Comparison of ENCODE assay signal across 13 cellular contexts in genomic region chr15:98906712-98907083, GRCh38.
DNase-seq lines count a peak whose midpoint lies in the region; ATAC-seq and TF ChIP-seq lines count a peak whose summit lies in the region.
"Had no signal": no experiment of that assay in that cellular context is flagged by ENCODE, and none has a peak within 500 bp of the region (broad histone marks: within the 10 kb centered on the region; RNA-seq: fewer than 3 reads in every experiment).

No MANE protein-coding gene starts in this region.

- H3K79me2 ChIP-seq in hepatocyte = peaks cover 10% of the 10 kb centered on the region

- no peaks in the 10 kb centered on the region for H4K20me1 ChIP-seq in hepatocyte (ENCODE audit: insufficient read depth, poor library complexity, severe bottlenecking)

- TF ChIP-seq CTCF in epithelial cell of esophagus (IDR thresholded peaks at IDR 0.05; ENCODE audit: insufficient read depth, low read depth, low read length, missing control alignments) (no peak), mucosa of descending colon (IDR thresholded peaks at IDR 0.05) (no peak), hepatocyte (IDR thresholded peaks at IDR 0.05; ENCODE audit: poor library complexity) (no peak)

- no peak overlapping the region for H3K4me2 ChIP-seq in hepatocyte

- no peaks in the 10 kb centered on the region for H3K4me1 ChIP-seq in mucosa of descending colon (ENCODE audit: low read depth)
- H3K4me1 ChIP-seq in hepatocyte (ENCODE audit: insufficient read depth) = peaks cover 24% of the 10 kb centered on the region
- H3K4me1 ChIP-seq in CD4-positive, alpha-beta memory T cell (ENCODE audit: insufficient read depth, low read length) = no peaks in the 10 kb centered on the region
- H3K4me1 ChIP-seq: SJCRH30 had no signal

- intact Hi-C loops in Right ventricle myocardium inferior (cut with DNase I) = loop anchor here (5.0 kb wide), 1 partner anchor 151 kb away; no protein-coding TSS in a partner anchor
- intact Hi-C loops in cardiac septum (cut with DNase I) = loop anchor here (10.0 kb wide), 1 partner anchor 382 kb away; no protein-coding TSS in a partner anchor
- intact Hi-C loops in mucosa of descending colon (cut with DNase I, micrococcal nuclease) = no loop called here
- intact Hi-C loops in CD4-positive, alpha-beta memory T cell (cut with micrococcal nuclease) = loop anchor here (1.0 kb wide), 1 partner anchor 129 kb away; no protein-coding TSS in a partner anchor

- H3K27me3 Mint-ChIP-seq in CD4-positive, alpha-beta memory T cell = peaks cover 1 to 2% of the 10 kb centered on the region in 2 donors

- no peak for DNase-seq in Right ventricle myocardium inferior (ENCODE audit: missing footprints)
- DNase-seq in cardiac septum (ENCODE audit: low spot score) = no peak
- DNase-seq in epithelial cell of esophagus (ENCODE audit: low read depth) = peak; percentile 88
- no peak for DNase-seq in mucosa of descending colon
- DNase-seq in hepatocyte (ENCODE audit: low spot score) = no peak
- no peak for DNase-seq in CD4-positive, alpha-beta memory T cell
- DNase-seq in stimulated activated naive CD4-positive, alpha-beta T cell (lab: John Stamatoyannopoulos, UW) = no peak
- DNase-seq: activated CD4-positive, alpha-beta T cell treated with anti-CD3 and anti-CD28 coated beads for 1 hour; activated effector memory CD4-positive, alpha-beta T cell treated with Interleukin-2 at 50 U/mL for 16 hours; NCI-H345; SJCRH30 had no signal

- no peaks in the 10 kb centered on the region for H3K9me2 ChIP-seq in hepatocyte (replicated peaks; ENCODE audit: insufficient read depth)

- H3K4me1 Mint-ChIP-seq in CD4-positive, alpha-beta memory T cell = peaks cover 0 to 1% (median under 1%) of the 10 kb centered on the region in 4 donors

- no peaks in the 10 kb centered on the region for H3K27me3 ChIP-seq in hepatocyte
- H3K27me3 ChIP-seq in CD4-positive, alpha-beta memory T cell (ENCODE audit: insufficient read depth, low read length) = no peaks in the 10 kb centered on the region
- H3K27me3 ChIP-seq: SJCRH30, tibial nerve had no signal

- H2AFZ ChIP-seq in hepatocyte = no peak overlapping the region

- CTCF ChIA-PET in CD4-positive, alpha-beta memory T cell (lab: Charles Lee; ENCODE audit: partially characterized antibody) = interaction anchor here (0.8 kb wide), 1 partner anchor 127 kb away, joined by 3 read pairs; no protein-coding TSS in a partner anchor

- H3K36me3 ChIP-seq in mucosa of descending colon (ENCODE audit: low read depth) (no peaks in the 10 kb centered on the region), hepatocyte (replicated peaks; ENCODE audit: insufficient read depth, low read depth) (no peaks in the 10 kb centered on the region)
- H3K36me3 ChIP-seq in CD4-positive, alpha-beta memory T cell (ENCODE audit: insufficient read depth, low read length) = no peaks in the 10 kb centered on the region

- 69% methylated on average over 6 of the region's 6 CpGs for whole genome bisulfite sequencing in hepatocyte (ENCODE audit: low lambda C conversion rate, missing lambda C conversion rate)

- no peak overlapping the region for H3K27ac ChIP-seq in hepatocyte
- H3K27ac ChIP-seq in CD4-positive, alpha-beta memory T cell (ENCODE audit: low read depth, low read length) = no peak overlapping the region
- H3K27ac ChIP-seq: SJCRH30 had no signal

- H3K9me3 ChIP-seq in mucosa of descending colon (no peaks in the 10 kb centered on the region), hepatocyte (ENCODE audit: low read depth) (no peaks in the 10 kb centered on the region)
- no peaks in the 10 kb centered on the region for H3K9me3 ChIP-seq in CD4-positive, alpha-beta memory T cell (ENCODE audit: control insufficient read depth in 1 of 2, low read length in 2 of 2)
- H3K9me3 ChIP-seq: SJCRH30, tibial nerve had no signal

- H3K4me3 ChIP-seq in epithelial cell of esophagus (ENCODE audit: low read length) (no peak overlapping the region), mucosa of descending colon (no peak overlapping the region), hepatocyte (no peak overlapping the region)
- no peak overlapping the region for H3K4me3 ChIP-seq in CD4-positive, alpha-beta memory T cell (ENCODE audit: low read length in 2 of 2)
- H3K4me3 ChIP-seq: SJCRH30, tibial nerve had no signal

- peaks cover 3 to 11% of the 10 kb centered on the region in 2 donors for H3K36me3 Mint-ChIP-seq in CD4-positive, alpha-beta memory T cell

- H3K27ac Mint-ChIP-seq in CD4-positive, alpha-beta memory T cell = peak overlapping the region in 1 of 7 donors; percentile 51

- peak; percentile 35 for ATAC-seq in Right ventricle myocardium inferior
- peak; percentile 25 for ATAC-seq in mucosa of descending colon
- no peak for ATAC-seq in GM21717 (IDR thresholded peaks at IDR 0.05; ENCODE audit: unreplicated experiment)

- H3K4me3 Mint-ChIP-seq in CD4-positive, alpha-beta memory T cell = no peak overlapping the region

- POLR2A ChIA-PET in CD4-positive, alpha-beta memory T cell (lab: Charles Lee; ENCODE audit: partially characterized antibody) = no interaction called here

- peaks cover 0 to under 1% (median 0%) of the 10 kb centered on the region in 8 donors for H3K9me3 Mint-ChIP-seq in CD4-positive, alpha-beta memory T cell

Comparison
In these comparisons a context has a peak if more than half of its experiments do, and no peak if none do; other contexts are left out.
1. intact Hi-C loops: an anchor here in Right ventricle myocardium inferior (5.0 kb wide), cardiac septum (10.0 kb wide) and CD4-positive, alpha-beta memory T cell (1.0 kb wide); none called in mucosa of descending colon.